ENCODE assay signal across 36 cellular contexts in the genomic region with DNA sequence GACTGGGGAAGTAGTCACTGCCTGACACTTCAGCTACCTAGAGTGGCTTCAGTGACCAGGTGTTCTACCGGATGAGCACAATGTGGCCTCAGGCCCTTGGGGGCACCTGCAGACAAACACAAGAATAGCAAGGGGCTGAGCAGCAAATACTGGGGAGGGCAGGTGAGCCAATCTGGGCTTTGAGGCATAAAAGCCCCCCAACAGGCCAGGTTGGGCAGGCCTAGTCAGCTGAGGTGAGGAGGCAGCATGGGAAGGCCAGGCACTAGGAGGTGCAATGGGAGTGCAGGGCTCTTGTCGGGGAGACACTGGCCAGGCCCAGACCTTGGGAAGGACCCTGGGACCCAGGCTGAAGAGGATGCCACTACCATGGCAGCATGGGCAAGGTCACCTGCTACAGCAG. TPM values are rescaled to one million over a fixed set of nuclear protein-coding genes. Genes with fewer than 3 reads are reported as not detected.
"Had no signal": no experiment of that assay in that cellular context is flagged by ENCODE, and none has a peak within 500 bp of the region (broad histone marks: within the 10 kb centered on the region; RNA-seq: fewer than 3 reads in every experiment).

No MANE protein-coding gene starts in this region.

- H3K27ac Mint-ChIP-seq: activated naive CD4-positive, alpha-beta T cell treated with anti-CD3 and anti-CD28 coated beads for 36 hours; activated naive CD4-positive, alpha-beta T cell treated with anti-CD3 and anti-CD28 coated beads, Interleukin-2, amount 10 ng/mL, durations not matched to agents 7 days and 5 days; activated naive CD4-positive, alpha-beta T cell treated with anti-CD3 and anti-CD28 coated beads, Interleukin-2, amount 50 U/mL, for 24 hours; activated naive CD8-positive, alpha-beta T cell; activated naive CD8-positive, alpha-beta T cell treated with anti-CD3 and anti-CD28 coated beads for 36 hours; activated naive CD8-positive, alpha-beta T cell treated with anti-CD3 and anti-CD28 coated beads, Interleukin-2, amount 10 ng/mL, durations not matched to agents 7 days and 5 days; activated naive CD8-positive, alpha-beta T cell treated with anti-CD3 and anti-CD28 coated beads, Interleukin-2, amount 50 U/mL, for 24 hours; activated T-cell treated with anti-CD3 and anti-CD28 coated beads, Interleukin-2, amount 50 U/mL, for 24 hours; activated T-helper 1 cell treated with anti-CD3 and anti-CD28 coated beads, Interleukin-12 subunit alpha, Interleukin-12 subunit beta, Interleukin-2, Interleukin-4 antibody, amounts not matched to agents 30 ng/mL and 10 ng/mL and 1 ng/mL, durations not matched to agents 14 hours and 24 hours and 36 hours; activated T-helper 2 cell treated with anti-CD3 and anti-CD28 coated beads, Interferon-gamma antibody, Interleukin-2, Interleukin-4, amounts not matched to agents 10 μg/mL and 5 μg/mL and 100 μg/mL, durations not matched to agents 14 hours and 24 hours and 36 hours; brain had no signal

- H3K36me3 Mint-ChIP-seq: activated naive CD8-positive, alpha-beta T cell had no signal

- H3K27me3 Mint-ChIP-seq: activated naive CD4-positive, alpha-beta T cell treated with anti-CD3 and anti-CD28 coated beads, Interleukin-2, amount 10 ng/mL, durations not matched to agents 7 days and 5 days; activated naive CD4-positive, alpha-beta T cell treated with anti-CD3 and anti-CD28 coated beads, Interleukin-2, amount 50 U/mL, for 24 hours; activated naive CD8-positive, alpha-beta T cell; activated naive CD8-positive, alpha-beta T cell treated with anti-CD3 and anti-CD28 coated beads for 36 hours; activated naive CD8-positive, alpha-beta T cell treated with anti-CD3 and anti-CD28 coated beads, Interleukin-2, amount 10 ng/mL, durations not matched to agents 7 days and 5 days; activated naive CD8-positive, alpha-beta T cell treated with anti-CD3 and anti-CD28 coated beads, Interleukin-2, amount 50 U/mL, for 24 hours; activated T-cell treated with anti-CD3 and anti-CD28 coated beads, Interleukin-2, amount 50 U/mL, for 24 hours; activated T-helper 17 cell treated with anti-CD3 and anti-CD28 coated beads, Interleukin-2, amount 50 U/mL, for 72 hours; brain; central memory CD8-positive, alpha-beta T cell had no signal

- H3K4me3 Mint-ChIP-seq: activated naive CD4-positive, alpha-beta T cell treated with anti-CD3 and anti-CD28 coated beads for 36 hours; activated naive CD4-positive, alpha-beta T cell treated with anti-CD3 and anti-CD28 coated beads, Interleukin-2, amount 10 ng/mL, durations not matched to agents 7 days and 5 days; activated naive CD4-positive, alpha-beta T cell treated with anti-CD3 and anti-CD28 coated beads, Interleukin-2, amount 50 U/mL, for 24 hours; activated naive CD8-positive, alpha-beta T cell; activated naive CD8-positive, alpha-beta T cell treated with anti-CD3 and anti-CD28 coated beads for 36 hours; activated naive CD8-positive, alpha-beta T cell treated with anti-CD3 and anti-CD28 coated beads, Interleukin-2, amount 10 ng/mL, durations not matched to agents 7 days and 5 days; activated naive CD8-positive, alpha-beta T cell treated with anti-CD3 and anti-CD28 coated beads, Interleukin-2, amount 50 U/mL, for 24 hours; activated T-cell treated with anti-CD3 and anti-CD28 coated beads, Interleukin-2, amount 50 U/mL, for 24 hours; activated T-cell treated with anti-CD3 and anti-CD28 coated beads, Interleukin-2, amount 50 U/mL, for 4 hours; activated T-helper 1 cell treated with anti-CD3 and anti-CD28 coated beads, Interleukin-12 subunit alpha, Interleukin-12 subunit beta, Interleukin-2, Interleukin-4 antibody, amounts not matched to agents 30 ng/mL and 10 ng/mL and 1 ng/mL, durations not matched to agents 14 hours and 24 hours and 36 hours; activated T-helper 17 cell treated with anti-CD3 and anti-CD28 coated beads, Interleukin-2, amount 50 U/mL, for 72 hours; brain; central memory CD8-positive, alpha-beta T cell had no signal

- H3K4me1 ChIP-seq: adrenal gland, ascending aorta, body of pancreas, breast epithelium had no signal

- H3K9me3 Mint-ChIP-seq: activated naive CD4-positive, alpha-beta T cell treated with anti-CD3 and anti-CD28 coated beads for 36 hours; activated naive CD4-positive, alpha-beta T cell treated with anti-CD3 and anti-CD28 coated beads, Interleukin-2, amount 10 ng/mL, durations not matched to agents 7 days and 5 days; activated naive CD4-positive, alpha-beta T cell treated with anti-CD3 and anti-CD28 coated beads, Interleukin-2, amount 50 U/mL, for 24 hours; activated naive CD4-positive, alpha-beta T cell treated with anti-CD3 and anti-CD28 coated beads, Interleukin-2, amount 50 U/mL, for 72 hours; activated naive CD8-positive, alpha-beta T cell treated with anti-CD3 and anti-CD28 coated beads for 36 hours; activated naive CD8-positive, alpha-beta T cell treated with anti-CD3 and anti-CD28 coated beads, Interleukin-2, amount 10 ng/mL, durations not matched to agents 7 days and 5 days; activated naive CD8-positive, alpha-beta T cell treated with anti-CD3 and anti-CD28 coated beads, Interleukin-2, amount 50 U/mL, for 24 hours; activated T-cell treated with anti-CD3 and anti-CD28 coated beads, Interleukin-2, amount 50 U/mL, for 24 hours; activated T-cell treated with anti-CD3 and anti-CD28 coated beads, Interleukin-2, amount 50 U/mL, for 4 hours; activated T-helper 1 cell treated with anti-CD3 and anti-CD28 coated beads, Interleukin-12 subunit alpha, Interleukin-12 subunit beta, Interleukin-2, Interleukin-4 antibody, amounts not matched to agents 30 ng/mL and 10 ng/mL and 1 ng/mL, durations not matched to agents 14 hours and 24 hours and 36 hours; activated T-helper 17 cell treated with anti-CD3 and anti-CD28 coated beads, Interleukin-2, amount 50 U/mL, for 72 hours; activated T-helper 2 cell treated with anti-CD3 and anti-CD28 coated beads, Interferon-gamma antibody, Interleukin-2, Interleukin-4, amounts not matched to agents 10 μg/mL and 5 μg/mL and 100 μg/mL, durations not matched to agents 14 hours and 24 hours and 36 hours; brain; central memory CD8-positive, alpha-beta T cell had no signal

- H3K9me3 ChIP-seq: adrenal gland, ascending aorta, body of pancreas, breast epithelium had no signal

- DNase-seq: activated effector memory CD4-positive, alpha-beta T cell treated with anti-CD3 and anti-CD28 coated beads, Interleukin-2, amount 50 U/mL, for 16 hours; activated effector memory CD4-positive, alpha-beta T cell treated with Interleukin-2 at 50 U/mL for 16 hours; activated gamma-delta T cell; activated gamma-delta T cell treated with Interleukin-2 at 50 U/mL for 16 hours; activated naive CD4-positive, alpha-beta T cell; activated naive CD4-positive, alpha-beta T cell treated with anti-CD3 and anti-CD28 coated beads for 36 hours; activated naive CD4-positive, alpha-beta T cell treated with anti-CD3 and anti-CD28 coated beads, Interleukin-2, amount 10 ng/mL, durations not matched to agents 7 days and 5 days; activated naive CD4-positive, alpha-beta T cell treated with anti-CD3 and anti-CD28 coated beads, Interleukin-2, amount 50 U/mL, for 16 hours; activated naive CD4-positive, alpha-beta T cell treated with Interleukin-2 at 50 U/mL for 16 hours; activated naive CD8-positive, alpha-beta T cell treated with anti-CD3 and anti-CD28 coated beads for 36 hours; activated naive CD8-positive, alpha-beta T cell treated with anti-CD3 and anti-CD28 coated beads, Interleukin-2, amount 10 ng/mL, durations not matched to agents 7 days and 5 days; activated naive CD8-positive, alpha-beta T cell treated with anti-CD3 and anti-CD28 coated beads, Interleukin-2, amount 50 U/mL, for 24 hours; activated T-cell treated with anti-CD3 and anti-CD28 coated beads, Interleukin-2, amount 50 U/mL, for 1 hour; activated T-cell treated with anti-CD3 and anti-CD28 coated beads, Interleukin-2, amount 50 U/mL, for 24 hours; activated T-cell treated with anti-CD3 and anti-CD28 coated beads, Interleukin-2, amount 50 U/mL, for 4 hours; amniotic stem cell; amygdala; anterior cingulate cortex; aorta; body of pancreas; brain microvascular endothelial cell; central memory CD4-positive, alpha-beta T cell had no signal

- H3K4me1 Mint-ChIP-seq: activated naive CD8-positive, alpha-beta T cell treated with anti-CD3 and anti-CD28 coated beads, Interleukin-2, amount 50 U/mL, for 24 hours; activated T-helper 17 cell treated with anti-CD3 and anti-CD28 coated beads, Interleukin-2, amount 50 U/mL, for 72 hours; brain had no signal

- H3K27me3 ChIP-seq: adrenal gland, ascending aorta, body of pancreas, brain microvascular endothelial cell, breast epithelium, cardiac muscle cell had no signal

- FAIRE-seq: astrocyte had no signal

- H3K27ac ChIP-seq: adrenal gland, ascending aorta, body of pancreas, brain microvascular endothelial cell, breast epithelium, cardiac muscle cell had no signal

- ATAC-seq: activated naive CD4-positive, alpha-beta T cell treated with anti-CD3 and anti-CD28 coated beads, Interleukin-2, amount 50 U/mL, for 72 hours; activated naive CD8-positive, alpha-beta T cell treated with anti-CD3 and anti-CD28 coated beads, Interleukin-2, amount 50 U/mL, for 24 hours; activated T-cell treated with anti-CD3 and anti-CD28 coated beads, Interleukin-2, amount 50 U/mL, for 4 hours; activated T-helper 17 cell treated with anti-CD3 and anti-CD28 coated beads, Interleukin-2, amount 50 U/mL, for 72 hours; body of pancreas had no signal

- H3K4me3 ChIP-seq: adrenal gland, ascending aorta, body of pancreas, breast epithelium, cardiac muscle cell had no signal

RNA-seq across cellular contexts. Expression of gene CDC45, which starts 9.7 kb away (rescaled TPM):
- total RNA-seq: ascending aorta, body of pancreas, cardiac septum had no signal
